ENCODE assay signal across 8 cellular contexts in the genomic region with DNA sequence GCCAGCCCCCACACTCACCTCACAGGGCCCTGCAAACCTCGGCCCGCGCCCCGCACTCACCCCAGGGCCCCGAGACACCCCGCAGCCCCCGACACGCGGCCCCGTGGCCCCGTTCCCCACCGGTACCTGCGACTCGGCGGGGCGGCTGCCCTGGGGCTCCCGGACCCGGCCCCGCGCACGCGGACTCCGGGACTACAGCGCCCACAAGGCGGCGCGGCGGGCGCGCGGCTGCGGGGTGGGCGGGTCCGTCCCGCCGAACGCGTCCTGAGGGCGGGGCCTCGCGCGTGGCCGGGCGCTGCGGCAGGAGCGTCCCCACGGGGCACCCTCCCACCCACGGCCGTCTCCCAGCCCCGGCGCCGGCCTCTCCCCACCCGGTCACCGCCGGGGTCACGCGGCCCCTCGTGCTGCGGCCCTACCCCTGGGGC. TPM values are rescaled to one million over a fixed set of nuclear protein-coding genes. Genes with fewer than 3 reads are reported as not detected.
DNase-seq lines count a peak whose midpoint lies in the region; ATAC-seq and TF ChIP-seq lines count a peak whose summit lies in the region.

SLC19A1 (minus strand) TSS at position 199 of the 425 bp plus-strand sequence. CDS start 4,481 bp downstream, outside the sequence.

- peaks cover 22% of the 10 kb centered on the region for H3K4me1 Mint-ChIP-seq in activated naive CD4-positive, alpha-beta T cell treated with anti-CD3 and anti-CD28 coated beads for 36 hours (ENCODE audit: low read depth)
- H3K4me1 Mint-ChIP-seq in glutamatergic neuron (ENCODE audit: low read depth, unreplicated experiment), result peaks cover 5% of the 10 kb centered on the region

- CTCF ChIA-PET in AG04450 (lab: Charles Lee), result no interaction called here
- CTCF ChIA-PET in activated naive CD4-positive, alpha-beta T cell treated with anti-CD3 and anti-CD28 coated beads for 36 hours (lab: Charles Lee), result no interaction called here

- peak within 1 kb of the TSS; percentile 60 for H3K4me2 ChIP-seq in osteoblast (ENCODE audit: insufficient read depth, low read length)

- H3K36me3 ChIP-seq in SJSA1, result peaks cover 2% of the 10 kb centered on the region; the same call in 1 of the 2 replicates
- no peaks in the 10 kb centered on the region for H3K36me3 ChIP-seq in osteoblast (ENCODE audit: insufficient read depth, low read length)
- no peaks in the 10 kb centered on the region for H3K36me3 ChIP-seq in transverse colon

- H3K27me3 Mint-ChIP-seq in activated naive CD4-positive, alpha-beta T cell treated with anti-CD3 and anti-CD28 coated beads for 36 hours (ENCODE audit: low read depth), result no peaks in the 10 kb centered on the region
- peaks cover 13% of the 10 kb centered on the region for H3K27me3 Mint-ChIP-seq in glutamatergic neuron (ENCODE audit: unreplicated experiment)

- H3K79me2 ChIP-seq in osteoblast (ENCODE audit: insufficient read depth, low read length), result no peaks in the 10 kb centered on the region

- intact Hi-C loops in activated naive CD4-positive, alpha-beta T cell treated with anti-CD3 and anti-CD28 coated beads for 36 hours (cut with micrococcal nuclease), result loop anchor here (1.0 to 2.0 kb wide), 2 partner anchors 8 to 51 kb away; no protein-coding TSS in a partner anchor
- intact Hi-C loops in transverse colon (cut with DNase I; ENCODE audit: low total_unique reads), result no loop called here

- TF ChIP-seq POLR2A in transverse colon (IDR thresholded peaks at IDR 0.05), result no peak

- H3K9me3 Mint-ChIP-seq in activated naive CD4-positive, alpha-beta T cell treated with anti-CD3 and anti-CD28 coated beads for 36 hours, result no peaks in the 10 kb centered on the region
- H3K9me3 Mint-ChIP-seq in glutamatergic neuron (ENCODE audit: unreplicated experiment), result peaks cover 4% of the 10 kb centered on the region

- no peak for TF ChIP-seq EP300 in transverse colon (IDR thresholded peaks at IDR 0.05; ENCODE audit: low read depth)

- peaks cover 4% of the 10 kb centered on the region for H3K36me3 Mint-ChIP-seq in activated naive CD4-positive, alpha-beta T cell treated with anti-CD3 and anti-CD28 coated beads for 36 hours (ENCODE audit: low read depth)
- no peaks in the 10 kb centered on the region for H3K36me3 Mint-ChIP-seq in glutamatergic neuron (ENCODE audit: unreplicated experiment)

- no peaks in the 10 kb centered on the region; the same call in 1 of the 2 replicates for H3K9me3 ChIP-seq in AG04450 (ENCODE audit: control insufficient read depth, insufficient read depth, low read length)
- H3K9me3 ChIP-seq in SJSA1 (replicated peaks), result no peaks in the 10 kb centered on the region
- no peaks in the 10 kb centered on the region for H3K9me3 ChIP-seq in osteoblast (ENCODE audit: low read depth, low read length)
- no peaks in the 10 kb centered on the region for H3K9me3 ChIP-seq in transverse colon

- H3K27me3 ChIP-seq in AG04450 (ENCODE audit: control insufficient read depth, insufficient read depth, low read length) (peaks cover 7% of the 10 kb centered on the region), SJSA1 (replicated peaks) (no peaks in the 10 kb centered on the region), osteoblast (ENCODE audit: insufficient read depth, low read length) (no peaks in the 10 kb centered on the region), transverse colon (no peaks in the 10 kb centered on the region)

- H3K27ac ChIP-seq in AG04450 (ENCODE audit: low read depth, low read length) (no peak within 1 kb of the TSS), SJSA1 (no peak within 1 kb of the TSS), osteoblast (ENCODE audit: low read depth, low read length) (no peak within 1 kb of the TSS), transverse colon (peak within 1 kb of the TSS; percentile 72 to 86 (median 82))

- H2AFZ ChIP-seq in osteoblast (ENCODE audit: low read length), result peak within 1 kb of the TSS; percentile 26

- peak within 1 kb of the TSS; percentile 74 for H3K4me3 Mint-ChIP-seq in activated naive CD4-positive, alpha-beta T cell treated with anti-CD3 and anti-CD28 coated beads for 36 hours
- peak within 1 kb of the TSS; percentile 88 for H3K4me3 Mint-ChIP-seq in glutamatergic neuron (ENCODE audit: unreplicated experiment)

- H3K4me3 ChIP-seq in AG04450 (ENCODE audit: low read depth, low read length) (peak within 1 kb of the TSS; percentile 63), SJSA1 (peak within 1 kb of the TSS; percentile 54), osteoblast (ENCODE audit: insufficient read depth, low read length) (peak within 1 kb of the TSS; percentile 74), transverse colon (peak within 1 kb of the TSS; percentile 80 to 87 (median 84))

- H3K4me1 ChIP-seq in SJSA1 (replicated peaks), result peaks cover 11% of the 10 kb centered on the region
- no peaks in the 10 kb centered on the region for H3K4me1 ChIP-seq in osteoblast (ENCODE audit: insufficient read depth, low read length)
- H3K4me1 ChIP-seq in transverse colon, result peaks cover 10 to 17% (median 14%) of the 10 kb centered on the region in 4 donors

- DNase-seq in AG04450 (ENCODE audit: low read depth, low spot score) (no peak), SJSA1 (ENCODE audit: low read depth in 1 of 2, low spot score in 2 of 2) (peak in 1 of 2 experiments; percentile 58), glutamatergic neuron (peak; percentile 76), osteoblast (ENCODE audit: insufficient read length, low spot score, missing footprints) (peak; percentile 100), transverse colon (peak; percentile 78)
- peak; percentile 68 for DNase-seq in activated naive CD4-positive, alpha-beta T cell treated with anti-CD3 and anti-CD28 coated beads for 36 hours

- peak; percentile 69 for ATAC-seq in GM18867 (IDR thresholded peaks at IDR 0.05; ENCODE audit: unreplicated experiment)
- peak; percentile 67 for ATAC-seq in HG03460 (IDR thresholded peaks at IDR 0.05; ENCODE audit: unreplicated experiment)

- peak; percentile 36 for TF ChIP-seq CTCF in AG04450 (IDR thresholded peaks at IDR 0.05; ENCODE audit: low read depth, low read length)
- TF ChIP-seq CTCF in glutamatergic neuron (IDR thresholded peaks at IDR 0.05; ENCODE audit: partially characterized antibody, unreplicated experiment), result peak; percentile 15
- no peak for TF ChIP-seq CTCF in osteoblast (IDR thresholded peaks at IDR 0.05; ENCODE audit: extremely low read depth, low read depth, low read length)
- peak in 3 of 5 experiments; percentile 24 to 49 (median 35) for TF ChIP-seq CTCF in transverse colon (IDR thresholded peaks at IDR 0.05)

- in situ Hi-C loops in transverse colon (cut with MboI; ENCODE audit: low pct_ligation_motif_present in 1 of 4, low pct_unique_long_range_greater_than_20kb in 1 of 4, low sequenced_read_pairs in 3 of 4), result no loop called here

- H4K20me1 ChIP-seq in osteoblast (ENCODE audit: insufficient read depth, low read length), result no peaks in the 10 kb centered on the region

- WGBS in transverse colon (ENCODE audit: low coverage in 1 of 2), 2 donors, result no CpG with 5 or more reads among the region's 59 CpGs

- peak within 1 kb of the TSS; percentile 77 for H3K27ac Mint-ChIP-seq in activated naive CD4-positive, alpha-beta T cell treated with anti-CD3 and anti-CD28 coated beads for 36 hours
- no peak within 1 kb of the TSS for H3K27ac Mint-ChIP-seq in glutamatergic neuron (ENCODE audit: unreplicated experiment)

- POLR2A ChIA-PET in AG04450 (lab: Yijun Ruan, JAX), result no interaction called here

RNA-seq across cellular contexts. Expression of gene SLC19A1, which starts in this region (rescaled TPM):
- polyA plus RNA-seq in AG04450 (2011; rRNA removed), result 4.4 and 7.5 TPM in 2 replicates
- polyA minus RNA-seq in AG04450 (2011; rRNA and poly(A)+ RNA removed), result 4.2 and 4.3 TPM in 2 replicates
- total RNA-seq in SJSA1 (2014; rRNA removed; shearing (Covaris generic)), result 12.7 and 18.0 TPM in 2 replicates
- 10 to 100 TPM; 32.2 to 33.0 TPM for total RNA-seq in activated naive CD4-positive, alpha-beta T cell treated with anti-CD3 and anti-CD28 coated beads for 36 hours
- 53.3 TPM for total RNA-seq in glutamatergic neuron (ENCODE audit: unreplicated experiment)
- 2.9 and 3.2 TPM in 2 replicates for total RNA-seq in osteoblast
- total RNA-seq in transverse colon, result 10 to 100 TPM in 3 of 4 donors, 1 to 10 TPM in 1; 8.3 to 24.1 (median 17.3) TPM

Comparison
In these comparisons a context has a peak if more than half of its experiments do, and no peak if none do; other contexts are left out.
1. H3K27ac ChIP-seq: peak in transverse colon (4 of 4); none in AG04450 (single experiment), SJSA1 (single experiment) and osteoblast (single experiment).
2. Peak in every context shown above with its lines, with median percentiles within 50 percentile points of each other: H3K4me3 ChIP-seq.